Comparison of ENCODE assay signal across 18 cellular contexts in the genomic region with DNA sequence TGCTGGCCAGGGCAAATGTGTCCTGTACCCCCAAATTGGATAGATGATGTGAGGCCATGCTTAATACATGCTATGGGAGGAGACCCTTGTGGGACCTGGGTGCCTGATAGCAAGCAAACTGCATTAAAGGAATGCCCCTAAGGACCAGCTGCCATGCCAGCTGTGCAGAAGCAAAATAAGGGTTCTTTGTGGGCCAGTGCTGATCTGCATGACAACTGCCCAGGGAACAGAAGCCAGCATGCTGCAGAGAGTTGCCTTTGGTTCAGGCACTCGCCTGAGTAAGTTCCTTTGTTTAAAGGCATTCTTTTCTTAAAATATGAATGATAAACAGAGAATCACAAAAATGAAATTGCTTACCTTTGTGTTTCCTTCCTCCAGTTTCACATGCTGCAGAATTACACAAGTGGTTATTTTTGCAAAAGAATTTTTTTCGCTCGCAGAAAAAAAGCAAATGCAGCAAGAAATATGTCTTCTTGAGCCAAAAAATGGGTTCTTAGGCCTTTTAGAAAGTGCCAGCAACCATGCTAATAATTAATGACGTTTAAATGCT. TPM values are rescaled to one million over a fixed set of nuclear protein-coding genes. Genes with fewer than 3 reads are reported as not detected.
DNase-seq lines count a peak whose midpoint lies in the region; TF ChIP-seq lines count a peak whose summit lies in the region.
"Had no signal": no experiment of that assay in that cellular context is flagged by ENCODE, and none has a peak within 500 bp of the region (broad histone marks: within the 10 kb centered on the region; RNA-seq: fewer than 3 reads in every experiment).

No MANE protein-coding gene starts in this region.

- TF ChIP-seq CTCF in GM20000 (IDR thresholded peaks at IDR 0.05; ENCODE audit: extremely low read depth, missing control alignments), result no peak

- DNase-seq in DMS 273 (lab: John Stamatoyannopoulos, UW; ENCODE audit: unreplicated experiment) (peak; percentile 85), NCI-H524 (lab: John Stamatoyannopoulos, UW) (peak; percentile 77 to 90), hippocampal formation (lab: John Stamatoyannopoulos, UW) (peak; percentile 71 to 87), occipital lobe (lab: John Stamatoyannopoulos, UW) (peak; percentile 29), GM20000 (ENCODE audit: low spot score) (no peak), GM19240 (ENCODE audit: insufficient read length, low spot score) (no peak), T1000 (lab: John Stamatoyannopoulos, UW) (no peak)
- DNase-seq in stimulated activated CD4-positive, alpha-beta T cell treated with anti-CD3 and anti-CD28 coated beads, Interleukin-12 subunit alpha, Interleukin-12 subunit beta, amount 100 ng/mL, for 4 hours, result no peak
- DNase-seq: activated CD4-positive, alpha-beta memory T cell treated with anti-CD3 and anti-CD28 coated beads, Interleukin-2, amount 10 ng/mL, durations not matched to agents 7 days and 5 days; activated naive CD4-positive, alpha-beta T cell treated with Interleukin-2 at 50 U/mL for 16 hours; DMS153; heart right ventricle; mammary epithelial cell; naive B cell; NCI-H774; stimulated activated CD4-positive, alpha-beta T cell treated with anti-CD3 and anti-CD28 coated beads, Interleukin-4, amount 100 ng/mL, for 4 hours had no signal

RNA-seq across cellular contexts. Expression of gene SYNDIG1, which starts 6.9 kb away (rescaled TPM):
- total RNA-seq in occipital lobe, result 32.6 TPM
- total RNA-seq: activated CD4-positive, alpha-beta memory T cell treated with anti-CD3 and anti-CD28 coated beads, Interleukin-2, amount 10 ng/mL, durations not matched to agents 7 days and 5 days; SJSA1; T-helper 2 cell treated with Interferon-gamma antibody and Interleukin-4, amounts not matched to agents 100 ng/mL and 5 ng/mL, for 36 hours had no signal

Comparison
In these comparisons a context has a peak if more than half of its experiments do, and no peak if none do; other contexts are left out.
1. DNase-seq: peak in DMS 273 (single experiment), NCI-H524 (2 of 2), hippocampal formation (2 of 2) and occipital lobe (single experiment); none in GM20000 (single experiment), GM19240 (single experiment), T1000 (single experiment) and stimulated activated CD4-positive, alpha-beta T cell treated with anti-CD3 and anti-CD28 coated beads, Interleukin-12 subunit alpha, Interleukin-12 subunit beta, amount 100 ng/mL, for 4 hours (single experiment).